ENCODE assay signal across 35 cellular contexts in the genomic region with DNA sequence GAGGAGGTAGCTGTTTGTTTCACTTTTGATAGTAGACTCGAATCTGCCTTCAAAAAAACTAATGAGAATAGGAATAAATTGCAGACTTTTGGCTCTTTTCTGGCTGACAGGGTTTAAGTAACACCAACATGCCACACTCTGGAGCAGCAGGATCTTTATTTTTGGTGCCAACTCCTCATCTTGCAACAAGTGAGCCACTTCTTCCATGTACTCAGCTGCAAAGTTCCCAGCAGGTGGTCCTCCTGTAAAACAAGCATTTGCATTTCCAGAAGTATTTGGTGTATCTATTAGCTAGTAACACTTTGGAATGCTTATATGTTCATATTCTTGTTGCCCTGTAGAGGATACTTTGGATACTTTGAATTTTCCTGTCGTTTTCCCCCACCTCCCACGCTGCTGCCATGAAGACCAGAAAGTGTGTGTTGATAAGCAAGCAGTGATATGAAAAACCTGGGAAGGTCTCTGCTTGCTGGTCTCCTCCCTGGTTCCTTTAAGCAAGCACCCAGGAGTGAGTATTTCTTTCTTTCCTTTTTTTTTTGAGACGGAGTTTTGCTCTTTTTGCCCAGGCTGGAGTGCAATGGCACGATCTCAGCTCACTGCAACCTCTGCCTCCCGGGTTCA. TPM values are rescaled to one million over a fixed set of nuclear protein-coding genes. Genes with fewer than 3 reads are reported as not detected.
A peak's percentile ranks its signal among the peaks of the same experiment; 100 is the strongest.
DNase-seq lines count a peak whose midpoint lies in the region; ATAC-seq and TF ChIP-seq lines count a peak whose summit lies in the region.
"Had no signal": no experiment of that assay in that cellular context is flagged by ENCODE, and none has a peak within 500 bp of the region (broad histone marks: within the 10 kb centered on the region; RNA-seq: fewer than 3 reads in every experiment).

No MANE protein-coding gene starts in this region.

- 0 out of 2 replicates have a peak, but pooled peaks cover 8% of the 10 kb centered on the region for H3K4me1 ChIP-seq in GM23338 (ENCODE audit: insufficient read depth)
- H3K4me1 ChIP-seq: psoas muscle, tibial nerve had no signal

- peaks cover 30% of the 10 kb centered on the region for H3K4me1 Mint-ChIP-seq in activated CD8-positive, alpha-beta T cell treated with anti-CD3 and anti-CD28 coated beads for 36 hours (ENCODE audit: low read depth)
- peaks cover 2% of the 10 kb centered on the region for H3K4me1 Mint-ChIP-seq in activated CD8-positive, alpha-beta T cell treated with anti-CD3 and anti-CD28 coated beads, Interleukin-2, amount 10 ng/mL, durations not matched to agents 7 days and 5 days (ENCODE audit: low read depth)
- H3K4me1 Mint-ChIP-seq in GM23338, result peaks cover 13% of the 10 kb centered on the region; the same call in 2 of the 3 replicates
- H3K4me1 Mint-ChIP-seq in activated CD4-positive, alpha-beta T cell treated with anti-CD3 and anti-CD28 coated beads, Interleukin-2, amount 10 ng/mL, durations not matched to agents 24 days and 14 days, result peaks cover 19% of the 10 kb centered on the region

- no peaks in the 10 kb centered on the region for H3K9me2 ChIP-seq in GM23338 (ENCODE audit: insufficient read depth)

- DNase-seq in activated CD8-positive, alpha-beta T cell treated with anti-CD3 and anti-CD28 coated beads for 36 hours, result no peak
- no peak for DNase-seq in activated CD8-positive, alpha-beta T cell treated with anti-CD3 and anti-CD28 coated beads, Interleukin-2, amount 10 ng/mL, durations not matched to agents 7 days and 5 days
- DNase-seq in GM23338 (ENCODE audit: low spot score), result peak; percentile 36
- DNase-seq in astrocyte of the spinal cord (ENCODE audit: low read depth, low spot score), result peak; percentile 27
- DNase-seq in omental fat pad (ENCODE audit: low spot score), result no peak
- DNase-seq in NCI-H187 treated with DMSO at 0.1 percent for 48 hours (lab: John Stamatoyannopoulos, UW), result no peak
- no peak for DNase-seq in activated CD4-positive, alpha-beta T cell treated with anti-CD3 and anti-CD28 coated beads, Interleukin-2, amount 10 ng/mL, durations not matched to agents 24 days and 14 days
- DNase-seq in foreskin melanocyte, result no peak
- DNase-seq: activated CD4-positive, alpha-beta memory T cell treated with anti-CD3 and anti-CD28 coated beads for 36 hours; activated CD8-positive, alpha-beta memory T cell treated with anti-CD3 and anti-CD28 coated beads, Interleukin-2, amount 50 U/mL, for 48 hours; anterior cingulate cortex; CD4-positive, CD25-positive, alpha-beta regulatory T cell; effector memory CD8-positive, alpha-beta T cell; H9; head of caudate nucleus; kidney; MM.1S; NCI-H2029 treated with DMSO at 0.1 percent for 48 hours; NCI-H345; NCI-H82; psoas muscle; stimulated activated CD4-positive, alpha-beta T cell treated with anti-CD3 and anti-CD28 coated beads, Interleukin-4, amount 100 ng/mL, for 1 hour; T-helper 17 cell had no signal

- no peaks in the 10 kb centered on the region for H3F3A ChIP-seq in GM23338 (replicated peaks; ENCODE audit: low read depth)

- POLR2A ChIA-PET in activated CD8-positive, alpha-beta T cell treated with anti-CD3 and anti-CD28 coated beads for 36 hours (lab: Charles Lee), result interaction anchor here (0.6 to 2.5 kb wide), 5 partner anchors 8 to 217 kb away, joined by 3 to 8 read pairs (median 3); no protein-coding TSS in a partner anchor
- POLR2A ChIA-PET in activated CD8-positive, alpha-beta T cell treated with anti-CD3 and anti-CD28 coated beads, Interleukin-2, amount 10 ng/mL, durations not matched to agents 7 days and 5 days (lab: Charles Lee), result no interaction called here

- H3K27me3 ChIP-seq in GM23338 (ENCODE audit: insufficient read depth), result no peaks in the 10 kb centered on the region
- H3K27me3 ChIP-seq: neutrophil, tibial nerve had no signal

- intact Hi-C loops in activated CD8-positive, alpha-beta T cell treated with anti-CD3 and anti-CD28 coated beads for 36 hours (cut with micrococcal nuclease), result loop anchor here (5.0 kb wide), 1 partner anchor 220 kb away; no protein-coding TSS in a partner anchor
- intact Hi-C loops in activated CD4-positive, alpha-beta T cell treated with anti-CD3 and anti-CD28 coated beads, Interleukin-2, amount 10 ng/mL, durations not matched to agents 24 days and 14 days (cut with micrococcal nuclease), result no loop called here

- peak overlapping the region; percentile 45; the same call in 1 of the 2 replicates for H2AFZ ChIP-seq in GM23338

- H4K20me1 ChIP-seq in GM23338 (replicated peaks; ENCODE audit: insufficient read depth), result no peaks in the 10 kb centered on the region

- no peak for TF ChIP-seq CTCF in activated CD8-positive, alpha-beta T cell treated with anti-CD3 and anti-CD28 coated beads for 36 hours (IDR thresholded peaks at IDR 0.05)
- TF ChIP-seq CTCF in GM23338 (conservative IDR thresholded peaks at IDR 0.05; ENCODE audit: low read depth in 2 of 2), result no peak
- no peak for TF ChIP-seq CTCF in astrocyte of the spinal cord (IDR thresholded peaks at IDR 0.05; ENCODE audit: low read depth, low read length)
- no peak for TF ChIP-seq CTCF in omental fat pad (IDR thresholded peaks at IDR 0.05)

- peak overlapping the region; percentile 24 for H3K27ac Mint-ChIP-seq in activated CD8-positive, alpha-beta T cell treated with anti-CD3 and anti-CD28 coated beads for 36 hours
- H3K27ac Mint-ChIP-seq in activated CD8-positive, alpha-beta T cell treated with anti-CD3 and anti-CD28 coated beads, Interleukin-2, amount 10 ng/mL, durations not matched to agents 7 days and 5 days, result no peak overlapping the region
- H3K27ac Mint-ChIP-seq in GM23338, result no peak overlapping the region
- no peak overlapping the region for H3K27ac Mint-ChIP-seq in activated CD4-positive, alpha-beta T cell treated with anti-CD3 and anti-CD28 coated beads, Interleukin-2, amount 10 ng/mL, durations not matched to agents 24 days and 14 days
- H3K27ac Mint-ChIP-seq: activated CD4-positive, alpha-beta memory T cell treated with anti-CD3 and anti-CD28 coated beads for 36 hours; activated naive CD4-positive, alpha-beta T cell treated with anti-CD3 and anti-CD28 coated beads, Interleukin-2, amount 50 U/mL, for 72 hours; activated T-helper 17 cell treated with anti-CD3 and anti-CD28 coated beads, Interleukin-2, amount 50 U/mL, for 72 hours; CD4-positive, CD25-positive, alpha-beta regulatory T cell; effector memory CD8-positive, alpha-beta T cell; H9; mesothelial cell of epicardium; T-helper 17 cell had no signal

- H3K27me3 Mint-ChIP-seq in activated CD8-positive, alpha-beta T cell treated with anti-CD3 and anti-CD28 coated beads for 36 hours, result no peaks in the 10 kb centered on the region
- no peaks in the 10 kb centered on the region for H3K27me3 Mint-ChIP-seq in activated CD8-positive, alpha-beta T cell treated with anti-CD3 and anti-CD28 coated beads, Interleukin-2, amount 10 ng/mL, durations not matched to agents 7 days and 5 days (ENCODE audit: low read depth)
- peaks cover 4% of the 10 kb centered on the region for H3K27me3 Mint-ChIP-seq in GM23338 (ENCODE audit: insufficient read depth, low read depth, poor library complexity)
- H3K27me3 Mint-ChIP-seq in activated CD4-positive, alpha-beta T cell treated with anti-CD3 and anti-CD28 coated beads, Interleukin-2, amount 10 ng/mL, durations not matched to agents 24 days and 14 days, result no peaks in the 10 kb centered on the region
- H3K27me3 Mint-ChIP-seq: activated CD4-positive, alpha-beta memory T cell treated with anti-CD3 and anti-CD28 coated beads for 36 hours; activated T-helper 17 cell treated with anti-CD3 and anti-CD28 coated beads, Interleukin-2, amount 50 U/mL, for 72 hours; effector memory CD8-positive, alpha-beta T cell; T-helper 17 cell had no signal

- H3K4me2 ChIP-seq in GM23338, result no peak overlapping the region

- in situ Hi-C loops in astrocyte of the spinal cord (cut with HindIII; ENCODE audit: low sequenced_read_pairs), result no loop called here

- no peak overlapping the region for H3K4me3 ChIP-seq in GM23338
- H3K4me3 ChIP-seq in astrocyte of the spinal cord (ENCODE audit: low read depth, low read length), result no peak overlapping the region
- H3K4me3 ChIP-seq: psoas muscle, tibial nerve had no signal

- CTCF ChIA-PET in activated CD8-positive, alpha-beta T cell treated with anti-CD3 and anti-CD28 coated beads for 36 hours (lab: Charles Lee), result interaction anchor here (0.6 to 1.7 kb wide), 9 partner anchors 14 to 354 kb away, joined by 3 to 4 read pairs (median 3); no protein-coding TSS in a partner anchor
- CTCF ChIA-PET in activated CD8-positive, alpha-beta T cell treated with anti-CD3 and anti-CD28 coated beads, Interleukin-2, amount 10 ng/mL, durations not matched to agents 7 days and 5 days (lab: Charles Lee), result interaction anchor here (1.2 to 1.8 kb wide), 3 partner anchors 58 to 229 kb away, joined by 3 to 4 read pairs (median 4); no protein-coding TSS in a partner anchor

- H3K9me3 Mint-ChIP-seq in activated CD8-positive, alpha-beta T cell treated with anti-CD3 and anti-CD28 coated beads for 36 hours, result peaks cover 1% of the 10 kb centered on the region
- no peaks in the 10 kb centered on the region for H3K9me3 Mint-ChIP-seq in activated CD8-positive, alpha-beta T cell treated with anti-CD3 and anti-CD28 coated beads, Interleukin-2, amount 10 ng/mL, durations not matched to agents 7 days and 5 days (ENCODE audit: insufficient read depth)
- no peaks in the 10 kb centered on the region; the same call in 2 of the 3 replicates for H3K9me3 Mint-ChIP-seq in GM23338
- H3K9me3 Mint-ChIP-seq in activated CD4-positive, alpha-beta T cell treated with anti-CD3 and anti-CD28 coated beads, Interleukin-2, amount 10 ng/mL, durations not matched to agents 24 days and 14 days, result no peaks in the 10 kb centered on the region
- H3K9me3 Mint-ChIP-seq: activated CD4-positive, alpha-beta memory T cell treated with anti-CD3 and anti-CD28 coated beads for 36 hours; activated T-helper 17 cell treated with anti-CD3 and anti-CD28 coated beads, Interleukin-2, amount 50 U/mL, for 72 hours; CD4-positive, CD25-positive, alpha-beta regulatory T cell; effector memory CD8-positive, alpha-beta T cell; H9; mesothelial cell of epicardium had no signal

- no peaks in the 10 kb centered on the region for H3K36me3 ChIP-seq in GM23338 (ENCODE audit: insufficient read depth)
- H3K36me3 ChIP-seq: tibial nerve had no signal

- H3K27ac ChIP-seq in GM23338 (ENCODE audit: low read depth), result no peak overlapping the region
- H3K27ac ChIP-seq: HL-60, neutrophil, psoas muscle, tibial nerve had no signal

- H3K36me3 Mint-ChIP-seq in activated CD8-positive, alpha-beta T cell treated with anti-CD3 and anti-CD28 coated beads for 36 hours (ENCODE audit: low read depth), result peaks cover 5% of the 10 kb centered on the region
- peaks cover 23% of the 10 kb centered on the region for H3K36me3 Mint-ChIP-seq in activated CD8-positive, alpha-beta T cell treated with anti-CD3 and anti-CD28 coated beads, Interleukin-2, amount 10 ng/mL, durations not matched to agents 7 days and 5 days (ENCODE audit: low read depth)
- H3K36me3 Mint-ChIP-seq in GM23338 (ENCODE audit: low read depth), result no peaks in the 10 kb centered on the region
- H3K36me3 Mint-ChIP-seq in activated CD4-positive, alpha-beta T cell treated with anti-CD3 and anti-CD28 coated beads, Interleukin-2, amount 10 ng/mL, durations not matched to agents 24 days and 14 days (ENCODE audit: low read depth), result peaks cover 14% of the 10 kb centered on the region
- H3K36me3 Mint-ChIP-seq: mesothelial cell of epicardium had no signal

- no peak for ATAC-seq in activated CD8-positive, alpha-beta T cell treated with anti-CD3 and anti-CD28 coated beads for 36 hours
- ATAC-seq in activated CD8-positive, alpha-beta T cell treated with anti-CD3 and anti-CD28 coated beads, Interleukin-2, amount 10 ng/mL, durations not matched to agents 7 days and 5 days, result no peak
- ATAC-seq in GM23338 (no peak), omental fat pad (ENCODE audit: low FRiP score) (peak; percentile 29)
- ATAC-seq: activated CD4-positive, CD25-positive, alpha-beta regulatory T cell treated with anti-CD3 and anti-CD28 coated beads, Interleukin-2, amount 50 U/mL, for 24 hours; effector memory CD8-positive, alpha-beta T cell; psoas muscle; sciatic nerve; T-helper 17 cell had no signal

- no peaks in the 10 kb centered on the region for H3K79me2 ChIP-seq in GM23338 (replicated peaks; ENCODE audit: insufficient read depth)

- no peak overlapping the region for H3K4me3 Mint-ChIP-seq in activated CD8-positive, alpha-beta T cell treated with anti-CD3 and anti-CD28 coated beads for 36 hours
- H3K4me3 Mint-ChIP-seq in activated CD8-positive, alpha-beta T cell treated with anti-CD3 and anti-CD28 coated beads, Interleukin-2, amount 10 ng/mL, durations not matched to agents 7 days and 5 days, result no peak overlapping the region
- H3K4me3 Mint-ChIP-seq in GM23338, result no peak overlapping the region
- H3K4me3 Mint-ChIP-seq in activated CD4-positive, alpha-beta T cell treated with anti-CD3 and anti-CD28 coated beads, Interleukin-2, amount 10 ng/mL, durations not matched to agents 24 days and 14 days, result no peak overlapping the region
- H3K4me3 Mint-ChIP-seq: activated CD4-positive, alpha-beta memory T cell treated with anti-CD3 and anti-CD28 coated beads for 36 hours; activated T-helper 17 cell treated with anti-CD3 and anti-CD28 coated beads, Interleukin-2, amount 50 U/mL, for 72 hours; CD4-positive, CD25-positive, alpha-beta regulatory T cell; effector memory CD8-positive, alpha-beta T cell; H9; mesothelial cell of epicardium; T-helper 17 cell had no signal

RNA-seq across cellular contexts. Expression of a gene that starts 1.0 kb away (rescaled TPM):
- total RNA-seq in activated CD8-positive, alpha-beta T cell treated with anti-CD3 and anti-CD28 coated beads for 36 hours, result under 1 TPM in 1 of 2 experiments, not detected in 1; 0.40 TPM
- total RNA-seq in activated CD8-positive, alpha-beta T cell treated with anti-CD3 and anti-CD28 coated beads, Interleukin-2, amount 10 ng/mL, durations not matched to agents 7 days and 5 days, result 1 to 10 TPM in 1 of 2 experiments, under 1 TPM in 1; 0.97 to 1.7 TPM
- total RNA-seq in GM23338 (2014; rRNA removed; shearing (Covaris generic)), result not detected in 2 replicates
- polyA plus RNA-seq in GM23338 (2016; fragmentation: Nextera tagmentation; extraction: Ambion mirVana), result not detected in 2 replicates
- under 1 TPM in 1 of 4 donors, not detected in 3; 0.84 TPM for total RNA-seq in omental fat pad
- total RNA-seq in activated CD4-positive, alpha-beta T cell treated with anti-CD3 and anti-CD28 coated beads, Interleukin-2, amount 10 ng/mL, durations not matched to agents 24 days and 14 days, result 0.30 and 0.31 TPM in 2 replicates
- total RNA-seq: activated CD4-positive, alpha-beta memory T cell treated with anti-CD3 and anti-CD28 coated beads for 36 hours; cardiac septum; epithelial cell of proximal tubule; fibroblast of villous mesenchyme; H9; kidney; liver; mesothelial cell of epicardium; psoas muscle; sciatic nerve; tibial nerve had no signal
- polyA plus RNA-seq: liver, psoas muscle had no signal

RNA-seq across cellular contexts. Expression of a gene that starts 23.0 kb away (rescaled TPM):
- 10 to 100 TPM; 69.2 to 72.6 TPM for total RNA-seq in activated CD8-positive, alpha-beta T cell treated with anti-CD3 and anti-CD28 coated beads for 36 hours
- total RNA-seq in activated CD8-positive, alpha-beta T cell treated with anti-CD3 and anti-CD28 coated beads, Interleukin-2, amount 10 ng/mL, durations not matched to agents 7 days and 5 days, result 10 to 100 TPM; 87.0 to 88.4 TPM
- 88.2 and 89.1 TPM in 2 replicates for total RNA-seq in GM23338 (2014; rRNA removed; shearing (Covaris generic))
- polyA plus RNA-seq in GM23338 (2016; fragmentation: Nextera tagmentation; extraction: Ambion mirVana), result 183 and 202 TPM in 2 replicates
- total RNA-seq in omental fat pad, result 10 to 100 TPM in 1 of 4 donors, 1 to 10 TPM in 3; 4.5 to 12.8 (median 7.4) TPM
- total RNA-seq in activated CD4-positive, alpha-beta T cell treated with anti-CD3 and anti-CD28 coated beads, Interleukin-2, amount 10 ng/mL, durations not matched to agents 24 days and 14 days, result 71.0 and 76.8 TPM in 2 replicates

Comparison
In these comparisons a context has a peak if more than half of its experiments do, and no peak if none do; other contexts are left out.
1. DNase-seq: peak in GM23338 (single experiment) and astrocyte of the spinal cord (single experiment); none in activated CD8-positive, alpha-beta T cell treated with anti-CD3 and anti-CD28 coated beads for 36 hours (single experiment), activated CD8-positive, alpha-beta T cell treated with anti-CD3 and anti-CD28 coated beads, Interleukin-2, amount 10 ng/mL, durations not matched to agents 7 days and 5 days (single experiment), omental fat pad (single experiment), NCI-H187 treated with DMSO at 0.1 percent for 48 hours (single experiment), activated CD4-positive, alpha-beta T cell treated with anti-CD3 and anti-CD28 coated beads, Interleukin-2, amount 10 ng/mL, durations not matched to agents 24 days and 14 days (single experiment) and foreskin melanocyte (single experiment).